Comparison of ENCODE assay signal across 8 cellular contexts in genomic region chr18:32072321-32072720, GRCh38. TPM values are rescaled to one million over a fixed set of nuclear protein-coding genes. Genes with fewer than 3 reads are reported as not detected.
DNase-seq lines count a peak whose midpoint lies in the region; ATAC-seq and TF ChIP-seq lines count a peak whose summit lies in the region.

No MANE protein-coding gene starts in this region.

- H3K4me3 ChIP-seq in Jurkat, Clone E6-1 (ENCODE audit: low read length), result no peak overlapping the region
- H3K4me3 ChIP-seq in neutrophil (ENCODE audit: low read depth in 1 of 2, low read length in 1 of 2), result no peak overlapping the region

- no peak overlapping the region for H3K27ac ChIP-seq in neutrophil

- no peak for DNase-seq in activated CD8-positive, alpha-beta memory T cell treated with anti-CD3 and anti-CD28 coated beads, Interleukin-2, amount 10 ng/mL, durations not matched to agents 7 days and 5 days
- DNase-seq in activated CD8-positive, alpha-beta memory T cell treated with anti-CD3 and anti-CD28 coated beads, Interleukin-2, amount 50 U/mL, for 4 hours, result no peak
- peak; percentile 45 for DNase-seq in Jurkat, Clone E6-1 (ENCODE audit: low read depth, low spot score)
- peak; percentile 14 for DNase-seq in cerebellar cortex (ENCODE audit: low spot score)
- no peak for DNase-seq in NCI-H1092 (lab: John Stamatoyannopoulos, UW)
- no peak for DNase-seq in NCI-H1092 treated with DMSO at 0.1 percent for 48 hours (lab: John Stamatoyannopoulos, UW)

- H3K9me3 ChIP-seq in neutrophil, result no peaks in the 10 kb centered on the region

- peaks cover 39% of the 10 kb centered on the region for H3K36me3 Mint-ChIP-seq in activated CD8-positive, alpha-beta memory T cell treated with anti-CD3 and anti-CD28 coated beads, Interleukin-2, amount 10 ng/mL, durations not matched to agents 7 days and 5 days

- CTCF ChIA-PET in activated CD8-positive, alpha-beta memory T cell treated with anti-CD3 and anti-CD28 coated beads, Interleukin-2, amount 10 ng/mL, durations not matched to agents 7 days and 5 days (lab: Charles Lee), result interaction anchor here (0.6 to 3.5 kb wide), 21 partner anchors 9 to 223 kb away, joined by 3 to 42 read pairs (median 4); partner anchors contain the start of genes RNF125, RNF138 and TRAPPC8

- ATAC-seq in activated CD8-positive, alpha-beta memory T cell treated with anti-CD3 and anti-CD28 coated beads, Interleukin-2, amount 10 ng/mL, durations not matched to agents 7 days and 5 days, result peak; percentile 65
- no peak for ATAC-seq in HG02588 (IDR thresholded peaks at IDR 0.05; ENCODE audit: unreplicated experiment)

- no peaks in the 10 kb centered on the region for H3K9me3 Mint-ChIP-seq in activated CD8-positive, alpha-beta memory T cell treated with anti-CD3 and anti-CD28 coated beads, Interleukin-2, amount 10 ng/mL, durations not matched to agents 7 days and 5 days (ENCODE audit: low read depth)

- no peaks in the 10 kb centered on the region for H3K36me3 ChIP-seq in neutrophil

- peak; percentile 18 for TF ChIP-seq CTCF in neutrophil (IDR thresholded peaks at IDR 0.05)

- no peak overlapping the region for H3K27ac Mint-ChIP-seq in activated CD8-positive, alpha-beta memory T cell treated with anti-CD3 and anti-CD28 coated beads, Interleukin-2, amount 10 ng/mL, durations not matched to agents 7 days and 5 days

- no peaks in the 10 kb centered on the region for H3K27me3 Mint-ChIP-seq in activated CD8-positive, alpha-beta memory T cell treated with anti-CD3 and anti-CD28 coated beads, Interleukin-2, amount 10 ng/mL, durations not matched to agents 7 days and 5 days

- no peaks in the 10 kb centered on the region for H3K27me3 ChIP-seq in neutrophil

- no peak overlapping the region for H3K4me3 Mint-ChIP-seq in activated CD8-positive, alpha-beta memory T cell treated with anti-CD3 and anti-CD28 coated beads, Interleukin-2, amount 10 ng/mL, durations not matched to agents 7 days and 5 days

- peaks cover 26% of the 10 kb centered on the region for H3K4me1 Mint-ChIP-seq in activated CD8-positive, alpha-beta memory T cell treated with anti-CD3 and anti-CD28 coated beads, Interleukin-2, amount 10 ng/mL, durations not matched to agents 7 days and 5 days

- H3K4me1 ChIP-seq in neutrophil (ENCODE audit: control insufficient read depth in 1 of 2, insufficient read depth in 1 of 2, low read depth in 1 of 2, low read length in 1 of 2), result no peaks in the 10 kb centered on the region

RNA-seq across cellular contexts. Expression of gene RNF138, which starts 19.4 kb away (rescaled TPM):
- total RNA-seq in activated CD8-positive, alpha-beta memory T cell treated with anti-CD3 and anti-CD28 coated beads, Interleukin-2, amount 10 ng/mL, durations not matched to agents 7 days and 5 days, result 10 to 100 TPM; 62.1 to 72.9 TPM
- 77.2 TPM for polyA plus RNA-seq in Jurkat, Clone E6-1 (2012; ENCODE audit: insufficient read depth, insufficient read length)

RNA-seq across cellular contexts. Expression of gene RNF125, which starts 53.7 kb away (rescaled TPM):
- total RNA-seq in activated CD8-positive, alpha-beta memory T cell treated with anti-CD3 and anti-CD28 coated beads, Interleukin-2, amount 10 ng/mL, durations not matched to agents 7 days and 5 days, result 10 to 100 TPM; 26.1 to 31.9 TPM
- 1.1 TPM for polyA plus RNA-seq in Jurkat, Clone E6-1 (2012; ENCODE audit: insufficient read depth, insufficient read length)

Comparison
In these comparisons a context has a peak if more than half of its experiments do, and no peak if none do; other contexts are left out.
1. DNase-seq: peak in Jurkat, Clone E6-1 (single experiment) and cerebellar cortex (single experiment); none in activated CD8-positive, alpha-beta memory T cell treated with anti-CD3 and anti-CD28 coated beads, Interleukin-2, amount 10 ng/mL, durations not matched to agents 7 days and 5 days (single experiment), activated CD8-positive, alpha-beta memory T cell treated with anti-CD3 and anti-CD28 coated beads, Interleukin-2, amount 50 U/mL, for 4 hours (single experiment), NCI-H1092 (single experiment) and NCI-H1092 treated with DMSO at 0.1 percent for 48 hours (single experiment).